1 cellular context compared by ENCODE assay signal in the genomic region with DNA sequence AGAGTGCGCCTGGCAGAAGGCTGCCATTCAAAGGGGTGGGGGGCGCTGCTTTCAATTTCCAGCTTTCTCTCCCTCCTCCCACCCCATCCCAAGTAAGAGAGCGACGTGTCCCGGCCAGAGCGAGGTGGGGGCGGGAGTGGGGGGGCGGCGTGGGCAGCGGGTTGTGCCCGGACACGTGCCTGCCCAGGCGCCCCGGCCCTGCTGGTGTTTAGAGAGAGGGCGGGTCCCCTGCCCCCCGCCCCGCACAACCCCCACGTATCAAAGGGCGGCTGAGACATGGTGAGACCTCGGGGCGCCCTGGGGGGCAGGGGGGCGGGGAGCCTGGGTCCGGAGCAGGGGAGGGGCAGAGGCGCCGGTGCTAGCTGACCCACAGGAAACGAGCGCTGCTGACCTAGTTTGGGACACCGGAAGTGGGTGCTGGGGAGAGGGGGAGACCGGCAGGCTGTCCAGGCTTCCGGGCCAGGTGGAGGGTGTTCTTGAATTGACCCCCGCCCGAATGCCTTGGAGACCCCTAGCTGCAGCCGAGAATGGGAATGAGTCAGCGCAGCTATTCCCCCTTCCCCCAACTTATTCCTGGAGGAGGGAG.
TF ChIP-seq lines count a peak whose summit lies in the region.

No MANE protein-coding gene starts in this region.

TF ChIP-seq in K562, 482 proteins besides CTCF, POLR2A, EP300 and RAD21 (continued from another document and continues in another):
- TF ChIP-seq, protein P1, sequence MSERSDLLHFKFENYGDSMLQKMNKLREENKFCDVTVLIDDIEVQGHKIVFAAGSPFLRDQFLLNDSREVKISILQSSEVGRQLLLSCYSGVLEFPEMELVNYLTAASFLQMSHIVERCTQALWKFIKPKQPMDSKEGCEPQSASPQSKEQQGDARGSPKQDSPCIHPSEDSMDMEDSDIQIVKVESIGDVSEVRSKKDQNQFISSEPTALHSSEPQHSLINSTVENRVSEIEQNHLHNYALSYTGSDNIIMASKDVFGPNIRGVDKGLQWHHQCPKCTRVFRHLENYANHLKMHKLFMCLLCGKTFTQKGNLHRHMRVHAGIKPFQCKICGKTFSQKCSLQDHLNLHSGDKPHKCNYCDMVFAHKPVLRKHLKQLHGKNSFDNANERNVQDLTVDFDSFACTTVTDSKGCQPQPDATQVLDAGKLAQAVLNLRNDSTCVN (CRISPR knock-in tag; IDR thresholded peaks at IDR 0.05) = no peak
- no peak for TF ChIP-seq SRSF7 (optimal IDR thresholded peaks at IDR 0.05; ENCODE audit: low read depth, low read length)
- TF ChIP-seq SRSF1 (IDR thresholded peaks at IDR 0.05; ENCODE audit: low read depth, low read length) = no peak
- TF ChIP-seq CC2D1A (IDR thresholded peaks at IDR 0.05) = no peak
- TF ChIP-seq RUNX1 (IDR thresholded peaks at IDR 0.05; ENCODE audit: low read depth) = no peak
- no peak for TF ChIP-seq YBX1 (IDR thresholded peaks at IDR 0.05)
- TF ChIP-seq NFATC3 (IDR thresholded peaks at IDR 0.05) = no peak
- peak; percentile 95 for TF ChIP-seq EGR1 (conservative IDR thresholded peaks at IDR 0.05)
- TF ChIP-seq BMI1 (IDR thresholded peaks at IDR 0.05; ENCODE audit: low read length) = no peak
- no peak for TF ChIP-seq CBX8 (IDR thresholded peaks at IDR 0.05; ENCODE audit: borderline replicate concordance, extremely low read depth, low read depth, low read length, poor library complexity, severe bottlenecking)
- no peak for TF ChIP-seq EHMT2 (IDR thresholded peaks at IDR 0.05)
- no peak for TF ChIP-seq ESRRA (IDR thresholded peaks at IDR 0.05; ENCODE audit: borderline replicate concordance, low read depth)
- no peak for TF ChIP-seq TBL1XR1 (IDR thresholded peaks at IDR 0.05; ENCODE audit: low read length in 2 of 2)
- TF ChIP-seq ZFP1 (CRISPR knock-in tag; IDR thresholded peaks at IDR 0.05) = no peak
- no peak for TF ChIP-seq MAFK (IDR thresholded peaks at IDR 0.05; ENCODE audit: low read length)
- peak; percentile 42; the same call in 1 of the 2 replicates for TF ChIP-seq NCOR1 (IDR thresholded peaks at IDR 0.05)
- no peak for TF ChIP-seq ILF3 (IDR thresholded peaks at IDR 0.05; ENCODE audit: borderline replicate concordance)
- TF ChIP-seq ZZZ3 (IDR thresholded peaks at IDR 0.05) = no peak
- TF ChIP-seq ARHGAP35 (IDR thresholded peaks at IDR 0.05; ENCODE audit: partially characterized antibody) = no peak
- TF ChIP-seq DNMT1 (IDR thresholded peaks at IDR 0.05) = no peak
- TF ChIP-seq RBM15 (IDR thresholded peaks at IDR 0.05; ENCODE audit: insufficient read depth, low read length) = no peak
- TF ChIP-seq DMBX1 (CRISPR knock-in tag; IDR thresholded peaks at IDR 0.05; ENCODE audit: borderline replicate concordance) = no peak
- peak; percentile 66 for TF ChIP-seq ELF1 (tag; IDR thresholded peaks at IDR 0.05)
- TF ChIP-seq, protein P2, sequence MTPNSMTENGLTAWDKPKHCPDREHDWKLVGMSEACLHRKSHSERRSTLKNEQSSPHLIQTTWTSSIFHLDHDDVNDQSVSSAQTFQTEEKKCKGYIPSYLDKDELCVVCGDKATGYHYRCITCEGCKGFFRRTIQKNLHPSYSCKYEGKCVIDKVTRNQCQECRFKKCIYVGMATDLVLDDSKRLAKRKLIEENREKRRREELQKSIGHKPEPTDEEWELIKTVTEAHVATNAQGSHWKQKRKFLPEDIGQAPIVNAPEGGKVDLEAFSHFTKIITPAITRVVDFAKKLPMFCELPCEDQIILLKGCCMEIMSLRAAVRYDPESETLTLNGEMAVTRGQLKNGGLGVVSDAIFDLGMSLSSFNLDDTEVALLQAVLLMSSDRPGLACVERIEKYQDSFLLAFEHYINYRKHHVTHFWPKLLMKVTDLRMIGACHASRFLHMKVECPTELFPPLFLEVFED (CRISPR knock-in tag; conservative IDR thresholded peaks at IDR 0.05) = no peak
- TF ChIP-seq, protein P3, sequence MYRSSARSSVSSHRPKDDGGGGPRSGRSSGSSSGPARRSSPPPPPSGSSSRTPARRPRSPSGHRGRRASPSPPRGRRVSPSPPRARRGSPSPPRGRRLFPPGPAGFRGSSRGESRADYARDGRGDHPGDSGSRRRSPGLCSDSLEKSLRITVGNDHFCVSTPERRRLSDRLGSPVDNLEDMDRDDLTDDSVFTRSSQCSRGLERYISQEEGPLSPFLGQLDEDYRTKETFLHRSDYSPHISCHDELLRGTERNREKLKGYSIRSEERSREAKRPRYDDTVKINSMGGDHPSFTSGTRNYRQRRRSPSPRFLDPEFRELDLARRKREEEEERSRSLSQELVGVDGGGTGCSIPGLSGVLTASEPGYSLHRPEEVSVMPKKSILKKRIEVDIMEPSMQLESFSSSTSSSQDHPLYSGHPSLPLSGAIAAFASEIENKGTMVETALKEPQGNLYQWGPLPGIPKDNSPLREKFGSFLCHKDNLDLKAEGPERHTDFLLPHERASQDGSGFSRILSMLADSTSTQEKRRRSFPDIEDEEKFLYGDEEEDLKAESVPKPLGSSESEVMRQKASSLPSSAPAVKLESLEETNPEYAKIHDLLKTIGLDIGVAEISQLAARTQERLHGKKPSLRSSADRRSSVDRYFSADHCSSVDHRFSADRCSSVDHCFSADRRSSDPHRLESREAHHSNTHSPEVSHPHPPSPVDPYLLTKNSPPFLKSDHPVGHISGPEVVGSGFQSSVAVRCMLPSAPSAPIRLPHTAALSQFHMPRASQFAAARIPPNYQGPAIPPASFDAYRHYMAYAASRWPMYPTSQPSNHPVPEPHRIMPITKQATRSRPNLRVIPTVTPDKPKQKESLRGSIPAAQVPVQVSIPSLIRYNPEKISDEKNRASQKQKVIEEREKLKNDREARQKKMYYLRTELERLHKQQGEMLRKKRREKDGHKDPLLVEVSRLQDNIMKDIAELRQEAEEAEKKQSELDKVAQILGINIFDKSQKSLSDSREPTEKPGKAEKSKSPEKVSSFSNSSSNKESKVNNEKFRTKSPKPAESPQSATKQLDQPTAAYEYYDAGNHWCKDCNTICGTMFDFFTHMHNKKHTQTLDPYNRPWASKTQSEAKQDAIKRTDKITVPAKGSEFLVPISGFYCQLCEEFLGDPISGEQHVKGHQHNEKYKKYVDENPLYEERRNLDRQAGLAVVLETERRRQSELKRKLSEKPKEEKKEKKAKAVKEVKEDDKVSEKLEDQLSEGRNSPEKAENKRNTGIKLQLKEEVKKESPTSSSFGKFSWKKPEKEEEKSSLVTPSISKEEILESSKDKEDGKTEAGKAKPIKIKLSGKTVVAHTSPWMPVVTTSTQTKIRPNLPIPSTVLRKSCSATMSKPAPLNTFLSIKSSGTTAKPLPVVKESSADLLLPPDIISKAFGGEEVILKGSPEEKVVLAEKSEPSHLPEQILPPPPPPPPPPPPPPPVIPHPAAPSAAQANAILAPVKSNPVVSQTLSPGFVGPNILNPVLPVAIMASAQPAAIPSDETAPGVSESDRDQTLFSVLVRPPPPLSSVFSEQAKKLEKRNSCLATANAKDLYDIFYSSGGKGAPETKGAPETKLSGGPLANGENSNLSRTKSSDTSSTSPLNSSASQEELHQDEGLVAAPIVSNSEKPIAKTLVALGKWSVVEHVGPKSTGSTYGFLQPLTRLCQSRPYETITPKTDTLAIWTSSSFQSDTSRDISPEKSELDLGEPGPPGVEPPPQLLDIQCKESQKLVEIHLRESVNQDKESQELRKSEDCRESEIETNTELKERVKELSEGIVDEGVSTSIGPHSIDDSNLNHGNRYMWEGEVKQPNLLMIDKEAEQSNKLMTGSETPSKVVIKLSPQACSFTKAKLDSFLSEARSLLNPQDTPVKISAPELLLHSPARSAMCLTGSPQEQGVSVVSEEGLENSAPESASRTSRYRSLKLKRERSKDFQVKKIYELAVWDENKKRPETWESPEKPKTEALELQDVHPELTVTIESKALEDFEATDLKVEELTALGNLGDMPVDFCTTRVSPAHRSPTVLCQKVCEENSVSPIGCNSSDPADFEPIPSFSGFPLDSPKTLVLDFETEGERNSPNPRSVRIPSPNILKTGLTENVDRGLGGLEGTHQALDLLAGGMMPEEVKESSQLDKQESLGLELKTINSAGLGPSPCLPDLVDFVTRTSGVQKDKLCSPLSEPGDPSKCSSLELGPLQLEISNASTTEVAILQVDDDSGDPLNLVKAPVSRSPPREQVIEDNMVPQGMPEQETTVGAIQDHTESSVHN (IDR thresholded peaks at IDR 0.05; ENCODE audit: borderline replicate concordance in 1 of 2, low read depth in 1 of 2) = no peak
- no peak for TF ChIP-seq U2AF2 (optimal IDR thresholded peaks at IDR 0.05; ENCODE audit: low read depth, low read length)
- TF ChIP-seq, protein P4, sequence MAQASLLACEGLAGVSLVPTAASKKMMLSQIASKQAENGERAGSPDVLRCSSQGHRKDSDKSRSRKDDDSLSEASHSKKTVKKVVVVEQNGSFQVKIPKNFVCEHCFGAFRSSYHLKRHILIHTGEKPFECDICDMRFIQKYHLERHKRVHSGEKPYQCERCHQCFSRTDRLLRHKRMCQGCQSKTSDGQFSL (CRISPR knock-in tag; IDR thresholded peaks at IDR 0.05) = peak; percentile 73
- TF ChIP-seq, protein P4 (tag; IDR thresholded peaks at IDR 0.05) = peak in 1 of 2 experiments; percentile 80; a peak in 2 of 4 replicates
- no peak for TF ChIP-seq CBX2 (IDR thresholded peaks at IDR 0.05; ENCODE audit: insufficient read depth, low read length, poor library complexity, severe bottlenecking)
- TF ChIP-seq KLF16 (IDR thresholded peaks at IDR 0.05) = no peak
- TF ChIP-seq RFX7 (CRISPR knock-in tag; IDR thresholded peaks at IDR 0.05) = 0 out of 2 replicates have a peak, but pooled peaks have one; percentile 48
- no peak for TF ChIP-seq NR1H2 (CRISPR knock-in tag; IDR thresholded peaks at IDR 0.05)
- TF ChIP-seq CXXC5 (CRISPR knock-in tag; IDR thresholded peaks at IDR 0.05) = no peak
- TF ChIP-seq, protein P5, sequence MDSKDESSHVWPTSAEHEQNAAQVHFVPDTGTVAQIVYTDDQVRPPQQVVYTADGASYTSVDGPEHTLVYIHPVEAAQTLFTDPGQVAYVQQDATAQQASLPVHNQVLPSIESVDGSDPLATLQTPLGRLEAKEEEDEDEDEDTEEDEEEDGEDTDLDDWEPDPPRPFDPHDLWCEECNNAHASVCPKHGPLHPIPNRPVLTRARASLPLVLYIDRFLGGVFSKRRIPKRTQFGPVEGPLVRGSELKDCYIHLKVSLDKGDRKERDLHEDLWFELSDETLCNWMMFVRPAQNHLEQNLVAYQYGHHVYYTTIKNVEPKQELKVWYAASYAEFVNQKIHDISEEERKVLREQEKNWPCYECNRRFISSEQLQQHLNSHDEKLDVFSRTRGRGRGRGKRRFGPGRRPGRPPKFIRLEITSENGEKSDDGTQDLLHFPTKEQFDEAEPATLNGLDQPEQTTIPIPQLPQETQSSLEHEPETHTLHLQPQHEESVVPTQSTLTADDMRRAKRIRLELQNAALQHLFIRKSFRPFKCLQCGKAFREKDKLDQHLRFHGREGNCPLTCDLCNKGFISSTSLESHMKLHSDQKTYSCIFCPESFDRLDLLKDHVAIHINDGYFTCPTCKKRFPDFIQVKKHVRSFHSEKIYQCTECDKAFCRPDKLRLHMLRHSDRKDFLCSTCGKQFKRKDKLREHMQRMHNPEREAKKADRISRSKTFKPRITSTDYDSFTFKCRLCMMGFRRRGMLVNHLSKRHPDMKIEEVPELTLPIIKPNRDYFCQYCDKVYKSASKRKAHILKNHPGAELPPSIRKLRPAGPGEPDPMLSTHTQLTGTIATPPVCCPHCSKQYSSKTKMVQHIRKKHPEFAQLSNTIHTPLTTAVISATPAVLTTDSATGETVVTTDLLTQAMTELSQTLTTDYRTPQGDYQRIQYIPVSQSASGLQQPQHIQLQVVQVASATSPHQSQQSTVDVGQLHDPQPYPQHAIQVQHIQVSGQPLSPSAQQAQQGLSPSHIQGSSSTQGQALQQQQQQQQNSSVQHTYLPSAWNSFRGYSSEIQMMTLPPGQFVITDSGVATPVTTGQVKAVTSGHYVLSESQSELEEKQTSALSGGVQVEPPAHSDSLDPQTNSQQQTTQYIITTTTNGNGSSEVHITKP (IDR thresholded peaks at IDR 0.05; ENCODE audit: partially characterized antibody) = peak; percentile 55
- TF ChIP-seq, protein P6, sequence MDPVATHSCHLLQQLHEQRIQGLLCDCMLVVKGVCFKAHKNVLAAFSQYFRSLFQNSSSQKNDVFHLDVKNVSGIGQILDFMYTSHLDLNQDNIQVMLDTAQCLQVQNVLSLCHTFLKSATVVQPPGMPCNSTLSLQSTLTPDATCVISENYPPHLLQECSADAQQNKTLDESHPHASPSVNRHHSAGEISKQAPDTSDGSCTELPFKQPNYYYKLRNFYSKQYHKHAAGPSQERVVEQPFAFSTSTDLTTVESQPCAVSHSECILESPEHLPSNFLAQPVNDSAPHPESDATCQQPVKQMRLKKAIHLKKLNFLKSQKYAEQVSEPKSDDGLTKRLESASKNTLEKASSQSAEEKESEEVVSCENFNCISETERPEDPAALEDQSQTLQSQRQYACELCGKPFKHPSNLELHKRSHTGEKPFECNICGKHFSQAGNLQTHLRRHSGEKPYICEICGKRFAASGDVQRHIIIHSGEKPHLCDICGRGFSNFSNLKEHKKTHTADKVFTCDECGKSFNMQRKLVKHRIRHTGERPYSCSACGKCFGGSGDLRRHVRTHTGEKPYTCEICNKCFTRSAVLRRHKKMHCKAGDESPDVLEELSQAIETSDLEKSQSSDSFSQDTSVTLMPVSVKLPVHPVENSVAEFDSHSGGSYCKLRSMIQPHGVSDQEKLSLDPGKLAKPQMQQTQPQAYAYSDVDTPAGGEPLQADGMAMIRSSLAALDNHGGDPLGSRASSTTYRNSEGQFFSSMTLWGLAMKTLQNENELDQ (CRISPR knock-in tag; IDR thresholded peaks at IDR 0.05; ENCODE audit: borderline replicate concordance) = no peak
- peak; percentile 36; the same call in 1 of the 2 replicates for TF ChIP-seq RBFOX2 (IDR thresholded peaks at IDR 0.05; ENCODE audit: low read depth, low read length)
